In genomic region chr20:62320581-62321354, GRCh38 we compare ENCODE assay signal across 15 cellular contexts. TPM values are rescaled to one million over a fixed set of nuclear protein-coding genes. Genes with fewer than 3 reads are reported as not detected.
DNase-seq lines count a peak whose midpoint lies in the region; ATAC-seq, FAIRE-seq and TF ChIP-seq lines count a peak whose summit lies in the region.
"Had no signal": no experiment of that assay in that cellular context is flagged by ENCODE, and none has a peak within 500 bp of the region (broad histone marks: within the 10 kb centered on the region; RNA-seq: fewer than 3 reads in every experiment).

No MANE protein-coding gene starts in this region.

- no TSS peak for BruUV-seq in K562 (replicated peaks; lab: Mats Ljungman, UMichigan)

- H3K23ac ChIP-seq in mesendoderm (ENCODE audit: low read length), result no peak overlapping the region

- intact Hi-C loops in K562 (cut with micrococcal nuclease), result loop anchor here (2.0 kb wide), 1 partner anchor 38 kb away; no protein-coding TSS in a partner anchor

- H3K9me3 ChIP-seq in GM23248 (ENCODE audit: low read depth) (no peaks in the 10 kb centered on the region), K562 (replicated peaks; ENCODE audit: control insufficient read depth, insufficient read depth, low read depth, low read length) (no peaks in the 10 kb centered on the region)

- H3K4me3 ChIP-seq in GM23248, result no peak overlapping the region
- H3K4me3 ChIP-seq in K562, result no peak overlapping the region
- H3K4me3 ChIP-seq in mesendoderm (ENCODE audit: low read length), result no peak overlapping the region

- no peak for TF ChIP-seq EP300 in K562 (IDR thresholded peaks at IDR 0.05; ENCODE audit: low read length)

- no peak overlapping the region for H2BK120ac ChIP-seq in mesendoderm (ENCODE audit: low read depth, low read length)

- H3K27ac ChIP-seq in GM23248 (no peak overlapping the region), K562 (ENCODE audit: extremely low read depth, low read depth, low read length) (peak overlapping the region; percentile 39; the same call in 1 of the 3 replicates), mesendoderm (ENCODE audit: low read depth, low read length) (no peak overlapping the region)

- no peak overlapping the region for H3K4ac ChIP-seq in mesendoderm (ENCODE audit: low read depth, low read length)

- H3K4me2 ChIP-seq in GM23248 (ENCODE audit: unreplicated experiment) (no peak overlapping the region), K562 (ENCODE audit: insufficient read depth, low read length) (no peak overlapping the region), mesendoderm (ENCODE audit: low read length) (no peak overlapping the region)

- TF ChIP-seq POLR2A in K562 (conservative IDR thresholded peaks at IDR 0.05), result no peak

- no peak overlapping the region for H3K18ac ChIP-seq in mesendoderm (ENCODE audit: low read length)

- no peaks in the 10 kb centered on the region for H3K79me1 ChIP-seq in mesendoderm (ENCODE audit: low read length)

- H3K27me3 ChIP-seq in GM23248 (replicated peaks; ENCODE audit: insufficient read depth) (no peaks in the 10 kb centered on the region), K562 (ENCODE audit: control insufficient read depth in 2 of 2, insufficient read depth in 2 of 2, low read length in 2 of 2) (no peaks in the 10 kb centered on the region), mesendoderm (ENCODE audit: insufficient read depth, low read length, poor library complexity) (no peaks in the 10 kb centered on the region)

- no peak overlapping the region for H2AFZ ChIP-seq in GM23248
- no peak overlapping the region for H2AFZ ChIP-seq in K562 (ENCODE audit: low read depth, low read length)

- H3K36me3 ChIP-seq in GM23248 (ENCODE audit: low read depth) (no peaks in the 10 kb centered on the region), K562 (ENCODE audit: control insufficient read depth, insufficient read depth, low read length) (peaks cover 84% of the 10 kb centered on the region; the same call in 2 of the 3 replicates), mesendoderm (ENCODE audit: control insufficient read depth, insufficient read depth, low read length) (peaks cover 9% of the 10 kb centered on the region)

- peak; percentile 90 for ATAC-seq in K562
- ATAC-seq: T-cell had no signal

- no peak overlapping the region for H3K9ac ChIP-seq in GM23248
- H3K9ac ChIP-seq in K562 (ENCODE audit: insufficient read depth in 1 of 2, low read depth in 2 of 2, low read length in 2 of 2), result no peak overlapping the region
- H3K9ac ChIP-seq in mesendoderm (ENCODE audit: low read length), result no peak overlapping the region

- in situ Hi-C loops in GM23248 (cut with MboI), result no loop called here
- in situ Hi-C loops in K562 (cut with MboI), result no loop called here

- POLR2A ChIA-PET in K562 (lab: Yijun Ruan, JAX), result interaction anchor here (1.4 kb wide), 1 partner anchor 15 kb away, joined by 6 read pairs; no protein-coding TSS in a partner anchor

- H3K4me1 ChIP-seq in GM23248 (ENCODE audit: insufficient read depth), result no peaks in the 10 kb centered on the region
- H3K4me1 ChIP-seq in K562 (replicated peaks in 1 of 2; ENCODE audit: control insufficient read depth in 2 of 2, insufficient read depth in 2 of 2, low read length in 2 of 2), result peaks cover 2 to 57% of the 10 kb centered on the region in 2 experiments; a peak in 2 of 5 replicates
- no peaks in the 10 kb centered on the region for H3K4me1 ChIP-seq in mesendoderm (ENCODE audit: control insufficient read depth, low read depth, low read length)

- H3F3A ChIP-seq in GM23248 (ENCODE audit: insufficient read depth), result no peaks in the 10 kb centered on the region

- no peak overlapping the region for H2BK15ac ChIP-seq in mesendoderm (replicated peaks; ENCODE audit: low read depth)

- no peaks in the 10 kb centered on the region for H4K20me1 ChIP-seq in GM23248 (ENCODE audit: insufficient read depth)
- no peaks in the 10 kb centered on the region for H4K20me1 ChIP-seq in K562 (replicated peaks; ENCODE audit: control insufficient read depth, insufficient read depth, low read length)

- no peak for TF ChIP-seq CTCF in K562 (IDR thresholded peaks at IDR 0.05 in 2 of 3, conservative IDR thresholded peaks at IDR 0.05 in 1 of 3; ENCODE audit: insufficient read depth in 2 of 3, low read depth in 1 of 3, low read length in 3 of 3)

- no peak overlapping the region for H4K8ac ChIP-seq in mesendoderm (ENCODE audit: low read depth, low read length)

- H2BK5ac ChIP-seq in mesendoderm (ENCODE audit: low read length), result no peak overlapping the region

- peaks cover 3% of the 10 kb centered on the region for H3K9me1 ChIP-seq in K562 (ENCODE audit: control insufficient read depth, insufficient read depth, low read length)

- no peak overlapping the region for H2AK5ac ChIP-seq in mesendoderm (ENCODE audit: low read length)

- H3K79me2 ChIP-seq in GM23248 (ENCODE audit: insufficient read depth) (no peaks in the 10 kb centered on the region), K562 (ENCODE audit: control insufficient read depth, insufficient read depth, low read length) (no peaks in the 10 kb centered on the region), mesendoderm (ENCODE audit: control insufficient read depth, insufficient read depth, low read length) (no peaks in the 10 kb centered on the region)

- WGBS in GM23248 (ENCODE audit: low coverage in 1 of 2, low lambda C conversion rate in 2 of 2, missing lambda C conversion rate in 2 of 2), 2 experiments, result 91 to 92% methylated on average over 20 to 22 of the region's 22 CpGs
- WGBS in K562 (ENCODE audit: insufficient coverage, low coverage, missing lambda C conversion rate), result 97% methylated on average over 7 of the region's 22 CpGs
- no CpG with 5 or more reads among the region's 22 CpGs for WGBS in mesendoderm (ENCODE audit: extremely low coverage, insufficient coverage, low lambda C conversion rate)

- DNase-seq in GM23248 (peak; percentile 19), NAMALWA (ENCODE audit: low spot score) (peak; percentile 80), K562 (ENCODE audit: extremely low read depth in 1 of 4, low spot score in 3 of 4) (peak; percentile 81 to 91 (median 89)), mesendoderm (peak; percentile 64), HCEC 1CT (no peak), NCI-H1694 (lab: John Stamatoyannopoulos, UW) (no peak), epidermal melanocyte (ENCODE audit: insufficient read length, low spot score) (no peak)
- DNase-seq: activated CD8-positive, alpha-beta memory T cell treated with anti-CD3 and anti-CD28 coated beads, Interleukin-2, amount 10 ng/mL, durations not matched to agents 7 days and 5 days; amniotic stem cell; DND-41; effector memory CD4-positive, alpha-beta T cell; KG1; NCI-H226; small intestine; T-cell had no signal

- CTCF ChIA-PET in K562 (lab: Yijun Ruan, JAX; ENCODE audit: low intra/inter-chr PET ratio), result no interaction called here

- H3K9me2 ChIP-seq in GM23248 (ENCODE audit: insufficient read depth), result no peaks in the 10 kb centered on the region

- no peak overlapping the region for H3K56ac ChIP-seq in mesendoderm (ENCODE audit: low read length)

- no peak overlapping the region for H4K5ac ChIP-seq in mesendoderm (ENCODE audit: low read length)

- TF ChIP-seq RAD21 in K562 (CRISPR knock-in tag; conservative IDR thresholded peaks at IDR 0.05 in 1 of 2, IDR thresholded peaks at IDR 0.05 in 1 of 2), result no peak

- peak; percentile 60 for FAIRE-seq in K562 (lab: Jason Lieb, UNC)
- FAIRE-seq: small intestine had no signal

RNA-seq across cellular contexts. Expression of gene ADRM1, which starts 18.0 kb away (rescaled TPM):
- 117 and 138 TPM in 2 replicates for total RNA-seq in GM23248 (2014; rRNA removed; shearing (Covaris generic))
- polyA plus RNA-seq in GM23248 (2016; fragmentation: Nextera tagmentation; extraction: Ambion mirVana), result 162 and 175 TPM in 2 replicates
- total RNA-seq in K562 (2011; cell fraction: chromatin; rRNA removed; ENCODE audit: low replicate concordance), result 21.6 and 87.3 TPM in 2 replicates
- 87.6 and 87.7 TPM in 2 replicates for total RNA-seq in K562 (2011; cell fraction: nucleolus; rRNA removed)
- 41.0 and 41.6 TPM in 2 replicates for total RNA-seq in K562 (2011; cell fraction: nucleoplasm; rRNA removed)
- 223 and 261 TPM in 2 replicates for total RNA-seq in K562 (2014; rRNA removed)
- 22.5 and 32.1 TPM in 2 replicates for total RNA-seq in K562 (2014; rRNA removed; fragmentation: Illumina TruSeq; extraction: Trizol)
- total RNA-seq in K562 (2015; rRNA removed; fragmentation: Illumina TruSeq; extraction: Trizol), result 125 and 136 TPM in 2 replicates
- 159 and 160 TPM in 2 replicates for total RNA-seq in K562 (2021)
- 57.6 and 67.4 TPM in 2 replicates for polyA plus RNA-seq in K562 (2011; rRNA removed)
- 69.2 and 237 TPM in 2 replicates for polyA plus RNA-seq in K562 (2011; cell fraction: cytosol; rRNA removed)
- 65.6 and 116 TPM in 2 replicates for polyA plus RNA-seq in K562 (2011; cell fraction: nucleus; rRNA removed)
- polyA plus RNA-seq in K562 (2012), result 109 and 153 TPM in 2 replicates
- 49.3 and 107 TPM in 2 replicates for polyA plus RNA-seq in K562 (2014; fragmentation: Illumina TruSeq; extraction: Trizol)
- polyA plus RNA-seq in K562 (2014; fragmentation: Nextera tagmentation; extraction: Ambion mirVana), result 10 to 100 TPM in 1 of 2 experiments, 1 to 10 TPM in 1; 5.0 to 21.6 TPM
- 192 and 201 TPM in 2 replicates for polyA plus RNA-seq in K562 (2014; rRNA removed)
- polyA minus RNA-seq in K562 (2011; rRNA and poly(A)+ RNA removed), result 16.1 and 32.6 TPM in 2 replicates
- 51.8 and 55.0 TPM in 2 replicates for polyA minus RNA-seq in K562 (2011; cell fraction: cytosol; rRNA and poly(A)+ RNA removed)
- polyA minus RNA-seq in K562 (2011; cell fraction: nucleus; rRNA and poly(A)+ RNA removed), result 42.8 and 44.0 TPM in 2 replicates
- 166 TPM for polyA plus RNA-seq in mesendoderm (2013, experiment 1 of 2)
- polyA plus RNA-seq in mesendoderm (2013, experiment 2 of 2), result 164 TPM

RNA-seq across cellular contexts. Expression of gene LAMA5, which starts 46.3 kb away (rescaled TPM):
- 4.5 and 13.9 TPM in 2 replicates for total RNA-seq in GM23248 (2014; rRNA removed; shearing (Covaris generic))
- polyA plus RNA-seq in GM23248 (2016; fragmentation: Nextera tagmentation; extraction: Ambion mirVana), result 4.3 and 6.0 TPM in 2 replicates
- 218 and 612 TPM in 2 replicates for total RNA-seq in K562 (2011; cell fraction: chromatin; rRNA removed; ENCODE audit: low replicate concordance)
- total RNA-seq in K562 (2011; cell fraction: nucleolus; rRNA removed), result 256 and 378 TPM in 2 replicates
- 206 and 238 TPM in 2 replicates for total RNA-seq in K562 (2011; cell fraction: nucleoplasm; rRNA removed)
- total RNA-seq in K562 (2014; rRNA removed), result 26.4 and 38.3 TPM in 2 replicates
- 2.2 and 3.2 TPM in 2 replicates for total RNA-seq in K562 (2014; rRNA removed; fragmentation: Illumina TruSeq; extraction: Trizol)
- total RNA-seq in K562 (2015; rRNA removed; fragmentation: Illumina TruSeq; extraction: Trizol), result 11.3 and 11.7 TPM in 2 replicates
- 86.4 and 101 TPM in 2 replicates for total RNA-seq in K562 (2021)
- polyA plus RNA-seq in K562 (2011; rRNA removed), result 4.4 and 10.0 TPM in 2 replicates
- 3.9 and 11.1 TPM in 2 replicates for polyA plus RNA-seq in K562 (2011; cell fraction: cytosol; rRNA removed)
- polyA plus RNA-seq in K562 (2011; cell fraction: nucleus; rRNA removed), result 130 and 166 TPM in 2 replicates
- 49.7 and 63.1 TPM in 2 replicates for polyA plus RNA-seq in K562 (2012)
- polyA plus RNA-seq in K562 (2014; fragmentation: Illumina TruSeq; extraction: Trizol), result 7.8 and 20.0 TPM in 2 replicates
- polyA plus RNA-seq in K562 (2014; fragmentation: Nextera tagmentation; extraction: Ambion mirVana), result under 1 TPM; 0.31 to 0.48 TPM
- polyA plus RNA-seq in K562 (2014; rRNA removed), result 60.2 and 67.3 TPM in 2 replicates
- polyA minus RNA-seq in K562 (2011; rRNA and poly(A)+ RNA removed), result 1.5 and 1.9 TPM in 2 replicates
- polyA minus RNA-seq in K562 (2011; cell fraction: cytosol; rRNA and poly(A)+ RNA removed), result 11.0 and 21.3 TPM in 2 replicates
- 33.7 and 42.1 TPM in 2 replicates for polyA minus RNA-seq in K562 (2011; cell fraction: nucleus; rRNA and poly(A)+ RNA removed)
- 39.1 TPM for polyA plus RNA-seq in mesendoderm (2013, experiment 1 of 2)
- polyA plus RNA-seq in mesendoderm (2013, experiment 2 of 2), result 37.2 TPM

Comparison
In these comparisons a context has a peak if more than half of its experiments do, and no peak if none do; other contexts are left out.
1. DNase-seq: peak in GM23248 (single experiment), NAMALWA (single experiment), K562 (4 of 4) and mesendoderm (single experiment); none in HCEC 1CT (single experiment), NCI-H1694 (single experiment) and epidermal melanocyte (single experiment).